ENCODE assay signal across 1 cellular context in the genomic region with DNA sequence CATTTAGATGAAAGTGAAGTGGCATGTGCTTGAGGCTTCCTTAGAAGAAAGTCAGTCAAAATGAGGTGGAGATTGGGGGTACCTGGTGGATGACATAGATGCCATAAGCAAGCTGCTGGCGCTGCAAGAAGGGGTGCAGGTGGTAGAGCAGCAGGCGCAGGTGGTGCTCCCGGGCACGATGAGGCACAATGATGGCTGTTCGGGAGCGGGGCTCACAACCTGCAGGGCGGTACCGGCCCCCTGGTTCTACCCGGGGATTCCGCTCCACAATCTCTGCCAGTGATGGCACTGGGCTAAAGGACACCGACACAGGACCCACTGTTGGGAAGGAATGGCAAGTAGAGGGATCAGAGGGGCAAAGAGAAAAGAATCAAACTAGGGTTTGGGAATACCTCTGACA.
A peak's percentile ranks its signal among the peaks of the same experiment; 100 is the strongest.
TF ChIP-seq lines count a peak whose summit lies in the region.

No MANE protein-coding gene starts in this region.

TF ChIP-seq in K562, 482 proteins besides CTCF, POLR2A, EP300 and RAD21:
- TF ChIP-seq RBFOX2 (IDR thresholded peaks at IDR 0.05; ENCODE audit: low read depth, low read length) (peak; percentile 34; the same call in 1 of the 2 replicates), E2F6 (IDR thresholded peaks at IDR 0.05; ENCODE audit: borderline replicate concordance in 1 of 2, extremely low read depth in 1 of 2, insufficient read depth in 1 of 2, insufficient read length in 1 of 2, low read depth in 1 of 2, low read length in 1 of 2, poor library complexity in 1 of 2, severe bottlenecking in 1 of 2) (no peak)
